In the genomic region with DNA sequence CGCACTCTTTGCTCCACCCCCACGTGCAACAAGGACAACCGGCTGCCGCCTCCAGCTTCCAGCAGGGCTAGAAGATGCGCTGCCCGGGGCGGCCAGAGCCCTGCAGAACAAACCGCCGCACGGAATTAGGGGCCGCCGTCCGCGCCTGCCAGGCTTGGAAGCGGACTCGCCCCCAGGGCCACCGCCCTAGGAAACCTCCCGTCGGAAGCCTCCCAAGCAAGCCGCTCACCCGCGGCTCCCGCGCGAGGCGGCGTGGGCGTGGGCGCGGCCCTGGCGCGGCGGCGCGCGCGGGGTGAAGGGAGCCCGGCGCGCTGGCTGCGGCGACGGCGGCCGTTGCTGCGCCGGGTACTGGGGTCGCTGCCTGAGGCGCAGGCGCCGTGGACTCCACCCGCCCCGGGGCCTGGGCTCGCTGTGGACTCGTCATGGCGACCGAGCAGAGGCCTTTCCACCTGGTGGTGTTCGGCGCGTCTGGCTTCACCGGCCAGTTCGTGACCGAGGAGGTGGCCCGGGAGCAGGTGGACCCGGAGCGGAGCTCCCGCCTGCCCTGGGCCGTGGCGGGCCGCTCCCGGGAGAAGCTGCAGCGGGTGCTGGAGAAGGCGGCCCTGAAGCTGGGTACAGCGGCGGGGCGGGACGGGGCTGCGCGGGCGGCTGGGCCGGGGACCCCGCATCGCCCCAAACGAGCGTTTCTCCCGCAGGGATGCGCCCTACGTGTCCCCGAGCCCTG, we compare ENCODE assay signal across 8 cellular contexts. TPM values are rescaled to one million over a fixed set of nuclear protein-coding genes. Genes with fewer than 3 reads are reported as not detected.
DNase-seq lines count a peak whose midpoint lies in the region; ATAC-seq and TF ChIP-seq lines count a peak whose summit lies in the region.

A gene with protein sequence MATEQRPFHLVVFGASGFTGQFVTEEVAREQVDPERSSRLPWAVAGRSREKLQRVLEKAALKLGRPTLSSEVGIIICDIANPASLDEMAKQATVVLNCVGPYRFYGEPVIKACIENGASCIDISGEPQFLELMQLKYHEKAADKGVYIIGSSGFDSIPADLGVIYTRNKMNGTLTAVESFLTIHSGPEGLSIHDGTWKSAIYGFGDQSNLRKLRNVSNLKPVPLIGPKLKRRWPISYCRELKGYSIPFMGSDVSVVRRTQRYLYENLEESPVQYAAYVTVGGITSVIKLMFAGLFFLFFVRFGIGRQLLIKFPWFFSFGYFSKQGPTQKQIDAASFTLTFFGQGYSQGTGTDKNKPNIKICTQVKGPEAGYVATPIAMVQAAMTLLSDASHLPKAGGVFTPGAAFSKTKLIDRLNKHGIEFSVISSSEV (plus strand): TSS at position 409 of the 724 bp plus-strand sequence. CDS start 14 bp downstream, at position 423.

- peak within 1 kb of the TSS; percentile 92 for H3K4me2 ChIP-seq in PC-3 (ENCODE audit: low read length)

- TF ChIP-seq CTCF in PC-3 (conservative IDR thresholded peaks at IDR 0.05; ENCODE audit: low read depth, low read length) = no peak

- no TSS peak for BruUV-seq in PC-3 (replicated peaks; lab: Mats Ljungman, UMichigan)

- H3K36me3 ChIP-seq in HUES48 (ENCODE audit: control insufficient read depth, insufficient read depth, low read length) (peaks cover 24% of the 10 kb centered on the region), PC-3 (ENCODE audit: low read depth, low read length) (peaks cover 25% of the 10 kb centered on the region), esophagus (ENCODE audit: control insufficient read depth in 2 of 2, insufficient read depth in 2 of 2, low read length in 1 of 2) (peaks cover 0 to 2% of the 10 kb centered on the region in 2 donors), muscle layer of colon (ENCODE audit: insufficient read depth, low read length) (peaks cover 18% of the 10 kb centered on the region)

- H3K27me3 ChIP-seq in HUES48 (ENCODE audit: control insufficient read depth, insufficient read depth, low read length) (peaks cover 10% of the 10 kb centered on the region; the same call in 1 of the 2 replicates), PC-3 (ENCODE audit: low read length) (no peaks in the 10 kb centered on the region), esophagus (ENCODE audit: control insufficient read depth in 1 of 2, insufficient read depth in 2 of 2, low read length in 2 of 2) (no peaks in the 10 kb centered on the region), muscle layer of colon (ENCODE audit: control insufficient read depth in 1 of 2, insufficient read depth in 2 of 2, low read length in 2 of 2) (no peaks in the 10 kb centered on the region)

- peak within 1 kb of the TSS; percentile 46 for H3K27ac ChIP-seq in HUES48 (ENCODE audit: low read depth, low read length)
- H3K27ac ChIP-seq in PC-3 (ENCODE audit: low read length) = peak within 1 kb of the TSS; percentile 65
- peak within 1 kb of the TSS; percentile 56 to 71 for H3K27ac ChIP-seq in esophagus (ENCODE audit: low read depth in 2 of 2, low read length in 1 of 2)
- peak within 1 kb of the TSS; percentile 77 for H3K27ac ChIP-seq in muscle layer of colon (ENCODE audit: low read depth, low read length)

- H3K4me3 ChIP-seq in HUES48 (ENCODE audit: low read depth, low read length) (peak within 1 kb of the TSS; percentile 81), PC-3 (ENCODE audit: low read length) (peak within 1 kb of the TSS; percentile 79), esophagus (ENCODE audit: low read depth in 1 of 2, low read length in 2 of 2) (peak within 1 kb of the TSS; percentile 57 to 61), muscle layer of colon (ENCODE audit: low read depth in 1 of 2, low read length in 2 of 2) (peak within 1 kb of the TSS; percentile 49 to 88)

- H2AFZ ChIP-seq in PC-3 (ENCODE audit: low read length) = peak within 1 kb of the TSS; percentile 96

- peak within 1 kb of the TSS; percentile 73 for H3K9ac ChIP-seq in HUES48 (ENCODE audit: low read depth, low read length)
- H3K9ac ChIP-seq in PC-3 (ENCODE audit: low read length) = peak within 1 kb of the TSS; percentile 91
- H3K9ac ChIP-seq in muscle layer of colon (ENCODE audit: low read length) = peak within 1 kb of the TSS; percentile 90

- peak; percentile 94 for DNase-seq in DMS 273 (lab: John Stamatoyannopoulos, UW; ENCODE audit: unreplicated experiment)
- peak; percentile 76 for DNase-seq in PC-3
- peak; percentile 38 for DNase-seq in activated T-cell treated with anti-CD3 and anti-CD28 coated beads for 4 hours
- DNase-seq in stimulated activated CD8-positive, alpha-beta memory T cell treated with anti-CD3 and anti-CD28 coated beads, Interleukin-7, amount 100 ng/mL, for 4 hours (ENCODE audit: low read depth in 2 of 2) = peak; percentile 35 to 66

- ATAC-seq in GM21390 (IDR thresholded peaks at IDR 0.05; ENCODE audit: unreplicated experiment) = peak; percentile 93
- ATAC-seq in PC-3 = peak; percentile 90

- no peaks in the 10 kb centered on the region for H3K9me2 ChIP-seq in PC-3 (replicated peaks; ENCODE audit: low read length)

- CTCF ChIA-PET in PC-3 (lab: Charles Lee) = interaction anchor here (0.5 to 1.0 kb wide), 2 partner anchors 35 to 159 kb away, joined by 4 to 5 read pairs; no protein-coding TSS in a partner anchor

- WGBS in esophagus, 2 donors = 0% methylated on average over 56 to 89 of the region's 89 CpGs

- peaks cover 26% of the 10 kb centered on the region for H3K79me2 ChIP-seq in PC-3 (ENCODE audit: low read length)

- POLR2A ChIA-PET in PC-3 (lab: Charles Lee; ENCODE audit: unreplicated experiment) = interaction anchor here (0.5 to 0.6 kb wide), 4 partner anchors 17 to 1960 kb away, joined by 3 to 32 read pairs (median 7); no protein-coding TSS in a partner anchor

- H3F3A ChIP-seq in PC-3 (ENCODE audit: low read length, unreplicated experiment) = no peaks in the 10 kb centered on the region

- intact Hi-C loops in PC-3 (cut with micrococcal nuclease) = loop anchor here (1.0 kb wide), 1 partner anchor 25 kb away; no protein-coding TSS in a partner anchor

- H3K4me1 ChIP-seq in HUES48 (ENCODE audit: control insufficient read depth, insufficient read depth, low read length) = peaks cover 4% of the 10 kb centered on the region; the same call in 1 of the 2 replicates
- no peaks in the 10 kb centered on the region for H3K4me1 ChIP-seq in PC-3 (ENCODE audit: insufficient read depth, low read length)
- H3K4me1 ChIP-seq in esophagus (ENCODE audit: control insufficient read depth in 2 of 2, insufficient read depth in 2 of 2, low read length in 1 of 2) = peaks cover 0 to 2% of the 10 kb centered on the region in 2 donors
- peaks cover 5% of the 10 kb centered on the region for H3K4me1 ChIP-seq in muscle layer of colon (ENCODE audit: insufficient read depth, low read length)

- H3K9me3 ChIP-seq in HUES48 (ENCODE audit: control insufficient read depth, insufficient read depth, low read length) = no peaks in the 10 kb centered on the region
- H3K9me3 ChIP-seq in PC-3 (ENCODE audit: low read length) = no peaks in the 10 kb centered on the region
- no peaks in the 10 kb centered on the region for H3K9me3 ChIP-seq in esophagus (ENCODE audit: control insufficient read depth in 2 of 2, insufficient read depth in 1 of 2, low read depth in 1 of 2, low read length in 1 of 2)
- no peaks in the 10 kb centered on the region for H3K9me3 ChIP-seq in muscle layer of colon (ENCODE audit: low read length)

- H4K20me1 ChIP-seq in PC-3 (ENCODE audit: low read length) = no peaks in the 10 kb centered on the region

RNA-seq across cellular contexts. Expression of the gene that starts here (rescaled TPM):
- 46.1 and 50.8 TPM in 2 replicates for total RNA-seq in PC-3 (2014; rRNA removed)
- polyA plus RNA-seq in esophagus = 1 to 10 TPM; 1.2 to 3.6 TPM

Comparison
In these comparisons a context has a peak if more than half of its experiments do, and no peak if none do; other contexts are left out.
1. Peak in every context shown above with its lines: DNase-seq, ATAC-seq, H3K4me3 ChIP-seq and H3K27ac ChIP-seq.
2. DNase-seq: peak in every context shown above with its lines; median percentile 94 in DMS 273; 76 in PC-3; 50 in stimulated activated CD8-positive, alpha-beta memory T cell treated with anti-CD3 and anti-CD28 coated beads, Interleukin-7, amount 100 ng/mL, for 4 hours; 38 in activated T-cell treated with anti-CD3 and anti-CD28 coated beads for 4 hours.